8 cellular contexts compared by ENCODE assay signal in genomic region chr4:17614416-17615299, GRCh38. TPM values are rescaled to one million over a fixed set of nuclear protein-coding genes. Genes with fewer than 3 reads are reported as not detected.
DNase-seq lines count a peak whose midpoint lies in the region; ATAC-seq, FAIRE-seq and TF ChIP-seq lines count a peak whose summit lies in the region.

Gene MED28, plus strand, starts transcription at chr4:17614641. Its CDS starts 14 bp downstream, at chr4:17614655.

- ATAC-seq in HG03457 (IDR thresholded peaks at IDR 0.05; ENCODE audit: unreplicated experiment) = peak; percentile 86

- H3K27ac Mint-ChIP-seq in activated CD4-positive, alpha-beta T cell treated with anti-CD3 and anti-CD28 coated beads, Interleukin-2, amount 10 ng/mL, durations not matched to agents 24 days and 14 days = peak within 1 kb of the TSS; percentile 92

- peaks cover 2% of the 10 kb centered on the region for H3K27me3 Mint-ChIP-seq in activated CD4-positive, alpha-beta T cell treated with anti-CD3 and anti-CD28 coated beads, Interleukin-2, amount 10 ng/mL, durations not matched to agents 24 days and 14 days

- CTCF ChIA-PET in BJ (lab: Yijun Ruan, JAX) = interaction anchor here (0.5 to 1.3 kb wide), 4 partner anchors 9 to 1416 kb away, joined by 3 to 7 read pairs (median 4); no protein-coding TSS in a partner anchor

- H3K36me3 ChIP-seq in BJ (ENCODE audit: control insufficient read depth, insufficient read depth, low read length) = peaks cover 4% of the 10 kb centered on the region

- H3K27me3 ChIP-seq in BJ (ENCODE audit: control insufficient read depth, insufficient read depth, low read length) = no peaks in the 10 kb centered on the region

- POLR2A ChIA-PET in BJ (lab: Charles Lee) = no interaction called here

- H3K4me1 Mint-ChIP-seq in activated CD4-positive, alpha-beta T cell treated with anti-CD3 and anti-CD28 coated beads, Interleukin-2, amount 10 ng/mL, durations not matched to agents 24 days and 14 days = peaks cover 30% of the 10 kb centered on the region

- DNase-seq in BJ (ENCODE audit: low read depth) = peak; percentile 57
- peak; percentile 85 for DNase-seq in GM19239 (ENCODE audit: insufficient read length, low spot score)
- DNase-seq in NCI-H526 treated with DMSO at 0.1 percent for 48 hours (lab: John Stamatoyannopoulos, UW) = peak; percentile 90
- peak; percentile 98 for DNase-seq in activated CD4-positive, alpha-beta T cell treated with anti-CD3 and anti-CD28 coated beads, Interleukin-2, amount 10 ng/mL, durations not matched to agents 24 days and 14 days
- peak; percentile 18 for DNase-seq in cortex of kidney (lab: John Stamatoyannopoulos, UW)
- peak; percentile 99 for DNase-seq in left kidney (ENCODE audit: low read depth, low spot score)
- peak; percentile 95 to 97 for DNase-seq in stimulated activated CD4-positive, alpha-beta T cell treated with anti-CD3 and anti-CD28 coated beads, Interleukin-2, amount 100 ng/mL, for 24 hours

- intact Hi-C loops in activated CD4-positive, alpha-beta T cell treated with anti-CD3 and anti-CD28 coated beads, Interleukin-2, amount 10 ng/mL, durations not matched to agents 24 days and 14 days (cut with micrococcal nuclease) = loop anchor here (1.0 to 5.0 kb wide), 5 partner anchors 22 to 408 kb away; partner anchors contain the start of genes DCAF16, LAP3, NCAPG and QDPR

- no peak for TF ChIP-seq CTCF in BJ (IDR thresholded peaks at IDR 0.05; ENCODE audit: insufficient read depth, low read depth, low read length)

- H3K9me3 Mint-ChIP-seq in activated CD4-positive, alpha-beta T cell treated with anti-CD3 and anti-CD28 coated beads, Interleukin-2, amount 10 ng/mL, durations not matched to agents 24 days and 14 days = no peaks in the 10 kb centered on the region

- H3K4me3 Mint-ChIP-seq in activated CD4-positive, alpha-beta T cell treated with anti-CD3 and anti-CD28 coated beads, Interleukin-2, amount 10 ng/mL, durations not matched to agents 24 days and 14 days = peak within 1 kb of the TSS; percentile 88

- peak; percentile 95 for FAIRE-seq in GM19239 (lab: Jason Lieb, UNC)

- peaks cover 19% of the 10 kb centered on the region for H3K36me3 Mint-ChIP-seq in activated CD4-positive, alpha-beta T cell treated with anti-CD3 and anti-CD28 coated beads, Interleukin-2, amount 10 ng/mL, durations not matched to agents 24 days and 14 days (ENCODE audit: low read depth)

- peak within 1 kb of the TSS; percentile 64 for H3K4me3 ChIP-seq in BJ (ENCODE audit: low read depth, low read length)

RNA-seq across cellular contexts. Expression of gene MED28, which starts in this region (rescaled TPM):
- polyA plus RNA-seq in BJ (2011; rRNA removed) = 9.0 and 20.0 TPM in 2 replicates
- polyA minus RNA-seq in BJ (2011; rRNA and poly(A)+ RNA removed) = 7.1 and 10.0 TPM in 2 replicates
- 54.5 and 55.5 TPM in 2 replicates for total RNA-seq in activated CD4-positive, alpha-beta T cell treated with anti-CD3 and anti-CD28 coated beads, Interleukin-2, amount 10 ng/mL, durations not matched to agents 24 days and 14 days

Comparison
In these comparisons a context has a peak if more than half of its experiments do, and no peak if none do; other contexts are left out.
1. Peak in every context shown above with its lines: DNase-seq, ATAC-seq and H3K4me3 ChIP-seq.
2. DNase-seq: peak in every context shown above with its lines; median percentile 99 in left kidney; 98 in activated CD4-positive, alpha-beta T cell treated with anti-CD3 and anti-CD28 coated beads, Interleukin-2, amount 10 ng/mL, durations not matched to agents 24 days and 14 days; 96 in stimulated activated CD4-positive, alpha-beta T cell treated with anti-CD3 and anti-CD28 coated beads, Interleukin-2, amount 100 ng/mL, for 24 hours; 90 in NCI-H526 treated with DMSO at 0.1 percent for 48 hours; 85 in GM19239; 57 in BJ; 18 in cortex of kidney.